ENCODE assay signal across 17 cellular contexts in genomic region chr6:154267508-154268106, GRCh38.
A peak's percentile ranks its signal among the peaks of the same experiment; 100 is the strongest.
DNase-seq lines count a peak whose midpoint lies in the region; ATAC-seq lines count a peak whose summit lies in the region.
"Had no signal": no experiment of that assay in that cellular context is flagged by ENCODE, and none has a peak within 500 bp of the region (broad histone marks: within the 10 kb centered on the region; RNA-seq: fewer than 3 reads in every experiment).

No MANE protein-coding gene starts in this region.

- H3K4me1 Mint-ChIP-seq in activated CD4-positive, alpha-beta T cell treated with anti-CD3 and anti-CD28 coated beads, Interleukin-2, amount 10 ng/mL, durations not matched to agents 7 days and 5 days, result peaks cover 24% of the 10 kb centered on the region
- H3K4me1 Mint-ChIP-seq in stimulated activated effector memory CD8-positive, alpha-beta T cell treated with anti-CD3 and anti-CD28 coated beads, Interleukin-12 subunit alpha, Interleukin-12 subunit beta, amount 100 ng/mL, for 72 hours, result peaks cover 5% of the 10 kb centered on the region
- H3K4me1 Mint-ChIP-seq: mesothelial cell of epicardium had no signal

- H3K9me3 Mint-ChIP-seq in activated CD4-positive, alpha-beta T cell treated with anti-CD3 and anti-CD28 coated beads, Interleukin-2, amount 10 ng/mL, durations not matched to agents 7 days and 5 days, result peaks cover 4% of the 10 kb centered on the region
- no peaks in the 10 kb centered on the region for H3K9me3 Mint-ChIP-seq in stimulated activated effector memory CD8-positive, alpha-beta T cell treated with anti-CD3 and anti-CD28 coated beads, Interleukin-12 subunit alpha, Interleukin-12 subunit beta, amount 100 ng/mL, for 72 hours
- H3K9me3 Mint-ChIP-seq: activated T-helper 2 cell treated with anti-CD3 and anti-CD28 coated beads, Interferon-gamma antibody, Interleukin-2, Interleukin-4, amounts not matched to agents 10 μg/mL and 5 μg/mL and 100 μg/mL, durations not matched to agents 14 hours and 24 hours and 36 hours; effector memory CD8-positive, alpha-beta T cell; immature natural killer cell; T-helper 2 cell treated with Interferon-gamma antibody and Interleukin-4, amounts not matched to agents 5 μg/mL and 100 μg/mL, for 36 hours had no signal

- DNase-seq in activated CD4-positive, alpha-beta T cell treated with anti-CD3 and anti-CD28 coated beads, Interleukin-2, amount 10 ng/mL, durations not matched to agents 7 days and 5 days, result no peak
- no peak for DNase-seq in activated CD4-positive, alpha-beta T cell treated with anti-CD3 and anti-CD28 coated beads, Interleukin-2, amount 50 U/mL, for 1 hour
- no peak for DNase-seq in stimulated activated effector memory CD8-positive, alpha-beta T cell treated with anti-CD3 and anti-CD28 coated beads, Interleukin-12 subunit alpha, Interleukin-12 subunit beta, amount 100 ng/mL, for 72 hours (ENCODE audit: low spot score in 2 of 2)
- DNase-seq in D341Med (ENCODE audit: low spot score) (no peak), glomerular visceral epithelial cell (ENCODE audit: extremely low spot score) (no peak)
- DNase-seq in stimulated activated CD4-positive, alpha-beta T cell treated with anti-CD3 and anti-CD28 coated beads, Interleukin-1b, Interleukin-23, amount 100 ng/mL, for 48 hours, result no peak
- DNase-seq: activated CD4-positive, alpha-beta T cell treated with anti-CD3 and anti-CD28 coated beads for 48 hours; COR-L47; effector memory CD8-positive, alpha-beta T cell; immature natural killer cell; NCI-H1694 had no signal

- H3K4me3 Mint-ChIP-seq in activated CD4-positive, alpha-beta T cell treated with anti-CD3 and anti-CD28 coated beads, Interleukin-2, amount 10 ng/mL, durations not matched to agents 7 days and 5 days, result no peak overlapping the region
- H3K4me3 Mint-ChIP-seq in stimulated activated effector memory CD8-positive, alpha-beta T cell treated with anti-CD3 and anti-CD28 coated beads, Interleukin-12 subunit alpha, Interleukin-12 subunit beta, amount 100 ng/mL, for 72 hours, result no peak overlapping the region
- H3K4me3 Mint-ChIP-seq: effector memory CD8-positive, alpha-beta T cell; immature natural killer cell; mesothelial cell of epicardium; T-helper 2 cell treated with Interferon-gamma antibody and Interleukin-4, amounts not matched to agents 5 μg/mL and 100 μg/mL, for 36 hours had no signal

- ATAC-seq in GM21367 (IDR thresholded peaks at IDR 0.05; ENCODE audit: unreplicated experiment), result peak; percentile 39
- ATAC-seq in HG03469 (IDR thresholded peaks at IDR 0.05; ENCODE audit: unreplicated experiment), result peak; percentile 45
- peak; percentile 19 for ATAC-seq in stimulated activated effector memory CD8-positive, alpha-beta T cell treated with anti-CD3 and anti-CD28 coated beads, Interleukin-12 subunit alpha, Interleukin-12 subunit beta, amount 100 ng/mL, for 72 hours
- ATAC-seq: effector memory CD8-positive, alpha-beta T cell; pancreas had no signal

- POLR2A ChIA-PET in activated CD4-positive, alpha-beta T cell treated with anti-CD3 and anti-CD28 coated beads, Interleukin-2, amount 10 ng/mL, durations not matched to agents 7 days and 5 days (lab: Charles Lee), result no interaction called here

- H3K27ac Mint-ChIP-seq in activated CD4-positive, alpha-beta T cell treated with anti-CD3 and anti-CD28 coated beads, Interleukin-2, amount 10 ng/mL, durations not matched to agents 7 days and 5 days, result peak overlapping the region; percentile 14
- no peak overlapping the region for H3K27ac Mint-ChIP-seq in stimulated activated effector memory CD8-positive, alpha-beta T cell treated with anti-CD3 and anti-CD28 coated beads, Interleukin-12 subunit alpha, Interleukin-12 subunit beta, amount 100 ng/mL, for 72 hours
- H3K27ac Mint-ChIP-seq: activated T-helper 2 cell treated with anti-CD3 and anti-CD28 coated beads, Interferon-gamma antibody, Interleukin-2, Interleukin-4, amounts not matched to agents 10 μg/mL and 5 μg/mL and 100 μg/mL, durations not matched to agents 14 hours and 24 hours and 36 hours; mesothelial cell of epicardium had no signal

- CTCF ChIA-PET in activated CD4-positive, alpha-beta T cell treated with anti-CD3 and anti-CD28 coated beads, Interleukin-2, amount 10 ng/mL, durations not matched to agents 7 days and 5 days (lab: Charles Lee), result interaction anchor here (1.5 kb wide), 2 partner anchors 9 to 33 kb away, joined by 3 to 4 read pairs; no protein-coding TSS in a partner anchor

- peaks cover 7% of the 10 kb centered on the region for H3K36me3 Mint-ChIP-seq in activated CD4-positive, alpha-beta T cell treated with anti-CD3 and anti-CD28 coated beads, Interleukin-2, amount 10 ng/mL, durations not matched to agents 7 days and 5 days (ENCODE audit: low read depth)
- H3K36me3 Mint-ChIP-seq in stimulated activated effector memory CD8-positive, alpha-beta T cell treated with anti-CD3 and anti-CD28 coated beads, Interleukin-12 subunit alpha, Interleukin-12 subunit beta, amount 100 ng/mL, for 72 hours, result no peaks in the 10 kb centered on the region
- H3K36me3 Mint-ChIP-seq: immature natural killer cell had no signal

- H3K27me3 Mint-ChIP-seq in activated CD4-positive, alpha-beta T cell treated with anti-CD3 and anti-CD28 coated beads, Interleukin-2, amount 10 ng/mL, durations not matched to agents 7 days and 5 days, result peaks cover 4% of the 10 kb centered on the region
- H3K27me3 Mint-ChIP-seq: effector memory CD8-positive, alpha-beta T cell had no signal
